12 cellular contexts compared by ENCODE assay signal in genomic region chr16:12319464-12320030, GRCh38.
DNase-seq lines count a peak whose midpoint lies in the region; ATAC-seq, FAIRE-seq and TF ChIP-seq lines count a peak whose summit lies in the region.
"Had no signal": no experiment of that assay in that cellular context is flagged by ENCODE, and none has a peak within 500 bp of the region (broad histone marks: within the 10 kb centered on the region; RNA-seq: fewer than 3 reads in every experiment).

No MANE protein-coding gene starts in this region.

- H3K4me1 Mint-ChIP-seq in HFFc6 (ENCODE audit: low read depth) = peaks cover 67% of the 10 kb centered on the region

- H3K27ac ChIP-seq in esophagus squamous epithelium = peak overlapping the region in 3 of 4 donors; percentile 19 to 69 (median 62)
- H3K27ac ChIP-seq: transverse colon had no signal

- intact Hi-C loops in esophagus squamous epithelium (cut with DNase I) = no loop called here

- peak overlapping the region; percentile 78 for H3K27ac Mint-ChIP-seq in HFFc6

- H3K27me3 Mint-ChIP-seq in HFFc6 (ENCODE audit: insufficient read depth) = no peaks in the 10 kb centered on the region

- H3K27me3 ChIP-seq in BE2C (no peaks in the 10 kb centered on the region), esophagus squamous epithelium (no peaks in the 10 kb centered on the region)
- H3K27me3 ChIP-seq: transverse colon had no signal

- peak overlapping the region; percentile 14 for H3K4me3 Mint-ChIP-seq in HFFc6

- TF ChIP-seq CTCF in BE2C (IDR thresholded peaks at IDR 0.05; ENCODE audit: low read depth, low read length) = no peak
- no peak for TF ChIP-seq CTCF in HFFc6 (IDR thresholded peaks at IDR 0.05)
- no peak for TF ChIP-seq CTCF in esophagus squamous epithelium (IDR thresholded peaks at IDR 0.05)

- DNase-seq in BE2C (peak; percentile 22), HFFc6 (no peak), NCI-H2227 (lab: John Stamatoyannopoulos, UW; ENCODE audit: unreplicated experiment) (peak; percentile 48), esophagus squamous epithelium (lab: John Stamatoyannopoulos, UW) (no peak), AG08396 (ENCODE audit: low spot score) (no peak), H54 (ENCODE audit: insufficient read length, low spot score) (no peak), GM19238 (ENCODE audit: insufficient read length, low spot score) (no peak)
- DNase-seq: activated CD4-positive, CD25-positive, alpha-beta regulatory T cell; activated gamma-delta T cell treated with Interleukin-2 at 50 U/mL for 16 hours; Karpas-422; transverse colon had no signal

- no peak for ATAC-seq in GM21423 (IDR thresholded peaks at IDR 0.05; ENCODE audit: unreplicated experiment)

- H3K4me1 ChIP-seq in BE2C (no peaks in the 10 kb centered on the region), esophagus squamous epithelium (peaks cover 5 to 56% (median 20%) of the 10 kb centered on the region in 3 donors)

- 0 out of 2 replicates have a peak, but pooled peaks cover 5% of the 10 kb centered on the region for H3K36me3 Mint-ChIP-seq in HFFc6 (ENCODE audit: low read depth)

- H3K36me3 ChIP-seq in BE2C (no peaks in the 10 kb centered on the region), esophagus squamous epithelium (no peaks in the 10 kb centered on the region)
- H3K36me3 ChIP-seq: transverse colon had no signal

- H3K4me3 ChIP-seq in BE2C (ENCODE audit: low read depth, low read length) (no peak overlapping the region), esophagus squamous epithelium (no peak overlapping the region)
- H3K4me3 ChIP-seq: transverse colon had no signal

- no peak for TF ChIP-seq POLR2A in esophagus squamous epithelium (IDR thresholded peaks at IDR 0.05)
- TF ChIP-seq POLR2A in H54 (IDR thresholded peaks at IDR 0.05; ENCODE audit: low read depth, low read length) = no peak

- H3K9me3 ChIP-seq in BE2C (no peaks in the 10 kb centered on the region), esophagus squamous epithelium (no peaks in the 10 kb centered on the region)
- H3K9me3 ChIP-seq: transverse colon had no signal

- H3K9me3 Mint-ChIP-seq in HFFc6 = no peaks in the 10 kb centered on the region

- FAIRE-seq in H54 (lab: Jason Lieb, UNC) = no peak

- 61 to 83% methylated on average over 4 to 9 of the region's 9 CpGs for WGBS in esophagus squamous epithelium, 2 donors

Comparison
In these comparisons a context has a peak if more than half of its experiments do, and no peak if none do; other contexts are left out.
1. DNase-seq: peak in BE2C (single experiment) and NCI-H2227 (single experiment); none in HFFc6 (single experiment), esophagus squamous epithelium (single experiment), AG08396 (single experiment), H54 (single experiment) and GM19238 (single experiment).